In the genomic region with DNA sequence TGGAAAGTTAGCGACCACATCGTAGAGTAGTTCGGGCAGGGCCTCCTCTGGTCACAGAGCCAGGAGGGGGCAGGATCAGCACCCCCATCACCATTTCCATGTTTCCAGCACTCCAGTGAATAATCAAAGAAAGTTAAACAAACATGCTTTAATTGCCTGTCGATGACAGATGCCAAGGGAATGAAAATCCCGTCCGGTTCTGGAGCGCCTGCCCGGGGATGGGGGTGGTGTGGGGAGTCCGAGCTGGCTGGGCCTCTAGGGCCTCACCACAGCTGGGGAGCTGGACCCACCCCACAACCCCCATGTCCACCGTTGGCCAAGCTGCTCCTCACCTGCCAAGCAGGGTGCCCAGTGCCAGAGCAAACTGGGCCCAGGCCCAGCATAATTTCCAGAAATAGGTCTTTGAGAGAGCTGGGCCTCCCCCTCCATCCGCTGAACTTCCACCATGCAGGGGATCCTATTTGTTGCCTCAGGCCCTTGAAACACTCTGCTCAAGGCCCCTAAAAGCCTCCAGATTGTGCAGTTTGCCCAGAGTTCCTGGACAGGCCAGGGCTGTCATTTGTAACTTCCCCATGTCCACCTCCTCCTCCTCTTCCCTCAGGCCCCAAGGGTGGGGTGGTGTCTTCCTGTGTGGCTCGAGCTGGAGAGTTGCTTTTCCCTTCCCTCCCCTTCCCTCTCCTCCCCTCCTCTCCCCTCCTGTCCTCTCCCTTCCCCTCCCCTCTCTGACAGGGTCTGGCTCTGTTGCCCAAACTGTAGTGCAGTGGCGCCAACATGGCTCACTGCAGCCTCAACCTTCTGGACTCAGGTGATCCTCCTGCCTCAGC, we compare ENCODE assay signal across 14 cellular contexts.
DNase-seq lines count a peak whose midpoint lies in the region; ATAC-seq and TF ChIP-seq lines count a peak whose summit lies in the region.
"Had no signal": no experiment of that assay in that cellular context is flagged by ENCODE, and none has a peak within 500 bp of the region (broad histone marks: within the 10 kb centered on the region; RNA-seq: fewer than 3 reads in every experiment).

No MANE protein-coding gene starts in this region.

- H3K9me3 ChIP-seq in BLaER1: peaks cover 14% of the 10 kb centered on the region; the same call in 1 of the 2 replicates

- no peak overlapping the region for H3K9ac ChIP-seq in BLaER1

- no peaks in the 10 kb centered on the region for H4K20me1 ChIP-seq in BLaER1

- H3K4me3 ChIP-seq in BLaER1: no peak overlapping the region

- no peak for TF ChIP-seq CTCF in RWPE1 (conservative IDR thresholded peaks at IDR 0.05; ENCODE audit: low read depth)
- no peak for TF ChIP-seq CTCF in omental fat pad (IDR thresholded peaks at IDR 0.05)

- ATAC-seq in omental fat pad (ENCODE audit: low FRiP score): peak; percentile 75
- ATAC-seq in HG03342 (IDR thresholded peaks at IDR 0.05; ENCODE audit: unreplicated experiment): no peak
- ATAC-seq: stimulated activated naive CD8-positive, alpha-beta T cell treated with anti-CD3 and anti-CD28 coated beads, Interleukin-15, amount 100 ng/mL, for 72 hours had no signal

- H3K4me2 ChIP-seq in BLaER1: peak overlapping the region; percentile 46

- POLR2A ChIA-PET in RWPE1 (lab: Yijun Ruan, JAX; ENCODE audit: low non-redundant PET): no interaction called here

- H3K4me1 ChIP-seq in BLaER1: peaks cover 15% of the 10 kb centered on the region

- H3K27ac ChIP-seq in BLaER1 (peak overlapping the region; percentile 27; the same call in 1 of the 2 replicates), RWPE1 (peak overlapping the region; percentile 25)

- H3K27me3 ChIP-seq in BLaER1: no peaks in the 10 kb centered on the region

- DNase-seq in RWPE1 (ENCODE audit: low spot score) (peak; percentile 20), fibroblast of gingiva (ENCODE audit: low read depth) (peak; percentile 60), omental fat pad (ENCODE audit: low spot score) (no peak), kidney glomerular epithelial cell (lab: John Stamatoyannopoulos, UW) (no peak), NCI-H524 (lab: John Stamatoyannopoulos, UW) (no peak)
- no peak for DNase-seq in activated CD8-positive, alpha-beta memory T cell treated with anti-CD3 and anti-CD28 coated beads for 24 hours
- DNase-seq: CD4-positive, CD25-positive, alpha-beta regulatory T cell; HCEC 1CT; MM.1S; NCI-H82; stimulated activated CD4-positive, alpha-beta T cell treated with anti-CD3 and anti-CD28 coated beads, Interleukin-2, amount 100 ng/mL, for 48 hours; stimulated activated naive CD8-positive, alpha-beta T cell treated with anti-CD3 and anti-CD28 coated beads, Interleukin-15, amount 100 ng/mL, for 72 hours had no signal

- H3K36me3 ChIP-seq in BLaER1: no peaks in the 10 kb centered on the region

- CTCF ChIA-PET in RWPE1 (lab: Yijun Ruan, JAX): no interaction called here

Comparison
In these comparisons a context has a peak if more than half of its experiments do, and no peak if none do; other contexts are left out.
1. DNase-seq: peak in RWPE1 (single experiment) and fibroblast of gingiva (single experiment); none in omental fat pad (single experiment), activated CD8-positive, alpha-beta memory T cell treated with anti-CD3 and anti-CD28 coated beads for 24 hours (single experiment), kidney glomerular epithelial cell (single experiment) and NCI-H524 (0 of 2).